Comparison of ENCODE assay signal across 8 cellular contexts in genomic region chr10:99619851-99620712, GRCh38. TPM values are rescaled to one million over a fixed set of nuclear protein-coding genes. Genes with fewer than 3 reads are reported as not detected.
DNase-seq lines count a peak whose midpoint lies in the region; ATAC-seq and TF ChIP-seq lines count a peak whose summit lies in the region.

Gene SLC25A28 (minus strand): TSS chr10:99620439. CDS start chr10:99620335, 104 bp downstream.

- intact Hi-C loops in activated naive CD4-positive, alpha-beta T cell treated with anti-CD3 and anti-CD28 coated beads for 36 hours (cut with micrococcal nuclease) = loop anchor here (1.0 to 10.0 kb wide), 12 partner anchors 39 to 1978 kb away; partner anchors contain the start of genes COX15, CUTC, DNMBP and ENTPD7

- no peaks in the 10 kb centered on the region for H3K9me3 ChIP-seq in neural progenitor cell (ENCODE audit: low read depth)

- peaks cover 18% of the 10 kb centered on the region for H3K36me3 Mint-ChIP-seq in activated naive CD4-positive, alpha-beta T cell treated with anti-CD3 and anti-CD28 coated beads for 36 hours (ENCODE audit: low read depth)
- H3K36me3 Mint-ChIP-seq in neural progenitor cell = peaks cover 1% of the 10 kb centered on the region

- H3K27me3 Mint-ChIP-seq in activated naive CD4-positive, alpha-beta T cell treated with anti-CD3 and anti-CD28 coated beads for 36 hours (ENCODE audit: low read depth) = no peaks in the 10 kb centered on the region
- H3K27me3 Mint-ChIP-seq in neural progenitor cell (ENCODE audit: insufficient read depth, low read depth) = peaks cover 4% of the 10 kb centered on the region

- no peaks in the 10 kb centered on the region for H3K9me3 Mint-ChIP-seq in activated naive CD4-positive, alpha-beta T cell treated with anti-CD3 and anti-CD28 coated beads for 36 hours
- H3K9me3 Mint-ChIP-seq in neural progenitor cell = no peaks in the 10 kb centered on the region

- H3K4me3 Mint-ChIP-seq in activated naive CD4-positive, alpha-beta T cell treated with anti-CD3 and anti-CD28 coated beads for 36 hours = peak within 1 kb of the TSS; percentile 88
- H3K4me3 Mint-ChIP-seq in neural progenitor cell = peak within 1 kb of the TSS; percentile 92

- H4K20me1 ChIP-seq in neural progenitor cell (ENCODE audit: low read depth) = peaks cover 28% of the 10 kb centered on the region

- H3K4me1 Mint-ChIP-seq in activated naive CD4-positive, alpha-beta T cell treated with anti-CD3 and anti-CD28 coated beads for 36 hours (ENCODE audit: low read depth) = peaks cover 48% of the 10 kb centered on the region
- peaks cover 20% of the 10 kb centered on the region for H3K4me1 Mint-ChIP-seq in neural progenitor cell

- H3K27ac ChIP-seq in neural progenitor cell = peak within 1 kb of the TSS; percentile 97

- no peak for TF ChIP-seq CTCF in neural progenitor cell (IDR thresholded peaks at IDR 0.05)

- H3K27ac Mint-ChIP-seq in activated naive CD4-positive, alpha-beta T cell treated with anti-CD3 and anti-CD28 coated beads for 36 hours = peak within 1 kb of the TSS; percentile 94
- H3K27ac Mint-ChIP-seq in neural progenitor cell = peak within 1 kb of the TSS; percentile 88

- peak; percentile 78 for ATAC-seq in GM21786 (IDR thresholded peaks at IDR 0.05; ENCODE audit: unreplicated experiment)

- H3K79me2 ChIP-seq in neural progenitor cell (ENCODE audit: low read depth) = peaks cover 34% of the 10 kb centered on the region

- H3K9ac ChIP-seq in neural progenitor cell = peak within 1 kb of the TSS; percentile 91

- H3F3A ChIP-seq in neural progenitor cell (ENCODE audit: low read depth) = peaks cover 23% of the 10 kb centered on the region

- H3K27me3 ChIP-seq in neural progenitor cell = no peaks in the 10 kb centered on the region

- DNase-seq in COLO668 (lab: John Stamatoyannopoulos, UW; ENCODE audit: unreplicated experiment) = peak; percentile 98
- DNase-seq in LoVo (ENCODE audit: low spot score) = peak; percentile 99
- DNase-seq in SHP77 treated with DMSO at 0.1 percent for 48 hours (lab: John Stamatoyannopoulos, UW) = peak; percentile 99
- peak; percentile 96 for DNase-seq in activated naive CD4-positive, alpha-beta T cell treated with anti-CD3 and anti-CD28 coated beads for 36 hours
- peak; percentile 100 for DNase-seq in foreskin melanocyte
- DNase-seq in neural progenitor cell (ENCODE audit: low spot score) = peak; percentile 99
- peak; percentile 100 for DNase-seq in stromal cell of bone marrow (ENCODE audit: low read depth)

- H3K36me3 ChIP-seq in neural progenitor cell = no peaks in the 10 kb centered on the region

- H3K4me1 ChIP-seq in neural progenitor cell = peaks cover 18% of the 10 kb centered on the region

- peak within 1 kb of the TSS; percentile 87 for H3K4me2 ChIP-seq in neural progenitor cell

- peak within 1 kb of the TSS; percentile 91 for H2AFZ ChIP-seq in neural progenitor cell (replicated peaks)

- CTCF ChIA-PET in activated naive CD4-positive, alpha-beta T cell treated with anti-CD3 and anti-CD28 coated beads for 36 hours (lab: Charles Lee) = interaction anchor here (0.6 to 1.8 kb wide), 5 partner anchors 88 to 180 kb away, joined by 3 to 4 read pairs (median 3); partner anchors contain the start of genes COX15 and CUTC

- H3K4me3 ChIP-seq in neural progenitor cell = peak within 1 kb of the TSS; percentile 82

RNA-seq across cellular contexts. Expression of gene SLC25A28, which starts in this region (rescaled TPM):
- 10 to 100 TPM; 66.3 to 72.8 TPM for total RNA-seq in activated naive CD4-positive, alpha-beta T cell treated with anti-CD3 and anti-CD28 coated beads for 36 hours
- 12.4 and 15.3 TPM in 2 replicates for total RNA-seq in neural progenitor cell (ENCODE audit: low replicate concordance)

Comparison
In these comparisons a context has a peak if more than half of its experiments do, and no peak if none do; other contexts are left out.
1. Peak in every context shown above with its lines: DNase-seq, ATAC-seq, H3K4me3 ChIP-seq and H3K27ac ChIP-seq.